ENCODE assay signal across 8 cellular contexts in the genomic region with DNA sequence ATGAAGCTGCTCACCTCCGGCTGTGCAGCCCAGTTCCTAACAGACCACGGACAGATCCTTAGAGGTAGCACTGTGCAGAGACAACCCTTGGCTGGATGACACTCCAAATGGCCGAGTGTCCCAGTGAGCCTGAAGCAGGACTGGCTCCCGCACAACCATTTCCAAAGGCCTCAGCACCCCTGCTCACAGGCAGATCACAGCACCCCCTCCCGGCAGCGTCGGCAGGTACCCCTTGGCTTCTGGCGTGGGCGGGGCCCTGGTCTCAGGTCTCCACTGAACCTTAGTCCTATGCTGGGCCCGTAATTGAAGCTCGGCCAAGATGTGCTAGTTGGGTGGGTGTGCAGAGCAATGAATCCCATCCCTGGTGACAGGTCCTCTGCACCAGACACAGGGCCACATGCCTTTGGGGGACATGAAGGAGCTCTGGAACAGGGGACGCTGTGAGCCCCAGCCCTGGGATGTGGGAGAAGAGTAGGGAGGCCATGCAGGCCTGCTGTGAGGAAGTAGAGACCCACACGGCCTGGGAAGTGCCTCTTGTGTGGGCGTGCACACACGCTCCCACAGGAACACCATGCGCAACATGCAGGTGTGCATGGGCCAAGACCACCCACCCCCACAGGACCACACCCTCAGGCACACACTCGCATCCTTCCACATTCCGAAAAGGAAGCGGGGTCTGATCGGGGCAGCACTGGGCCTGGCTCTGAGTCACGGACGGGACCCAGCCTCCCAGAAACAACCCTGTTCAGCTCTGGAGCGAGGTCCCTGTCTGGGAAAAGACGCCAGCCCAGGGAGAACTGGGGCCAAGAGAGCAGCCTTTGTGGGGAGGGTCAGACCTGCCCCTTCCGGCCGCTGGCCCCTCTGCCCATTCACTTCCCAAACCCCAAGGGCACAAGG. TPM values are rescaled to one million over a fixed set of nuclear protein-coding genes. Genes with fewer than 3 reads are reported as not detected.
DNase-seq lines count a peak whose midpoint lies in the region; ATAC-seq and TF ChIP-seq lines count a peak whose summit lies in the region.

No MANE protein-coding gene starts in this region.

- H3K9me3 ChIP-seq in H9 (ENCODE audit: control insufficient read depth, low read depth, low read length), result no peaks in the 10 kb centered on the region

- no peak overlapping the region for H3K23ac ChIP-seq in H9 (ENCODE audit: insufficient read length, low read depth, low read length)

- peak; percentile 65 for DNase-seq in H9
- DNase-seq in activated CD4-positive, alpha-beta T cell treated with anti-CD3 and anti-CD28 coated beads, Interleukin-2, amount 10 ng/mL, durations not matched to agents 24 days and 14 days, result peak; percentile 82
- no peak for DNase-seq in epithelial cell of esophagus (ENCODE audit: low read depth)
- peak; percentile 67 to 86 for DNase-seq in stimulated activated effector memory CD8-positive, alpha-beta T cell treated with anti-CD3 and anti-CD28 coated beads, Interleukin-12 subunit alpha, Interleukin-12 subunit beta, amount 100 ng/mL, for 72 hours (ENCODE audit: low spot score in 2 of 2)
- no peak for DNase-seq in MCF 10A (ENCODE audit: unreplicated experiment)
- no peak for DNase-seq in C1 segment of cervical spinal cord (lab: John Stamatoyannopoulos, UW)
- no peak for DNase-seq in D341Med (ENCODE audit: low spot score)

- H2BK12ac ChIP-seq in H9 (ENCODE audit: insufficient read length, low read depth, low read length), result no peak overlapping the region

- H2BK120ac ChIP-seq in H9 (ENCODE audit: low read depth, low read length, poor library complexity, severe bottlenecking), result no peak overlapping the region

- H3K79me2 ChIP-seq in H9 (ENCODE audit: insufficient read depth, low read length), result no peaks in the 10 kb centered on the region

- no peaks in the 10 kb centered on the region for H3K79me1 ChIP-seq in H9 (ENCODE audit: insufficient read depth, low read depth, low read length, poor library complexity, severe bottlenecking)

- peaks cover 6% of the 10 kb centered on the region for H3K23me2 ChIP-seq in H9 (ENCODE audit: insufficient read length, low read depth, low read length, poor library complexity, severe bottlenecking)

- no peak overlapping the region for H4K8ac ChIP-seq in H9 (replicated peaks; ENCODE audit: insufficient read length, low read depth, low read length)

- no peak overlapping the region for H2BK15ac ChIP-seq in H9 (ENCODE audit: low read depth, low read length)

- ATAC-seq in stimulated activated effector memory CD8-positive, alpha-beta T cell treated with anti-CD3 and anti-CD28 coated beads, Interleukin-12 subunit alpha, Interleukin-12 subunit beta, amount 100 ng/mL, for 72 hours, result peak; percentile 22
- ATAC-seq in HG03097 (IDR thresholded peaks at IDR 0.05; ENCODE audit: low FRiP score, unreplicated experiment), result no peak

- no peak overlapping the region for H3K56ac ChIP-seq in H9 (ENCODE audit: insufficient read length, low read depth, low read length)

- no peak overlapping the region for H3K18ac ChIP-seq in H9 (ENCODE audit: insufficient read length, low read depth, low read length)

- H2BK20ac ChIP-seq in H9 (ENCODE audit: low read depth, low read length, poor library complexity, severe bottlenecking), result no peak overlapping the region

- H3K4me2 ChIP-seq in H9 (ENCODE audit: insufficient read depth, insufficient read length, low read length), result no peak overlapping the region

- H3K4ac ChIP-seq in H9 (ENCODE audit: low read depth, low read length), result no peak overlapping the region

- no peak overlapping the region for H2BK5ac ChIP-seq in H9 (ENCODE audit: insufficient read length, low read length)

- H2AFZ ChIP-seq in H9 (ENCODE audit: low read length), result no peak overlapping the region

- no peaks in the 10 kb centered on the region for H4K20me1 ChIP-seq in H9 (ENCODE audit: control insufficient read depth, insufficient read depth, insufficient read length)

- H4K5ac ChIP-seq in H9 (ENCODE audit: insufficient read length, low read depth, low read length), result no peak overlapping the region

- intact Hi-C loops in activated CD4-positive, alpha-beta T cell treated with anti-CD3 and anti-CD28 coated beads, Interleukin-2, amount 10 ng/mL, durations not matched to agents 24 days and 14 days (cut with micrococcal nuclease), result no loop called here
- intact Hi-C loops in MCF 10A (cut with micrococcal nuclease), result no loop called here

- H3K14ac ChIP-seq in H9 (ENCODE audit: insufficient read depth, low read length), result no peak overlapping the region

- peak overlapping the region in 1 of 2 experiments; percentile 20; a peak in 2 of 5 replicates for H3K4me3 Mint-ChIP-seq in H9
- H3K4me3 Mint-ChIP-seq in activated CD4-positive, alpha-beta T cell treated with anti-CD3 and anti-CD28 coated beads, Interleukin-2, amount 10 ng/mL, durations not matched to agents 24 days and 14 days, result peak overlapping the region; percentile 98
- peak overlapping the region; percentile 94 for H3K4me3 Mint-ChIP-seq in stimulated activated effector memory CD8-positive, alpha-beta T cell treated with anti-CD3 and anti-CD28 coated beads, Interleukin-12 subunit alpha, Interleukin-12 subunit beta, amount 100 ng/mL, for 72 hours
- H3K4me3 Mint-ChIP-seq in MCF 10A (ENCODE audit: unreplicated experiment), result no peak overlapping the region

- POLR2A ChIA-PET in MCF 10A (lab: Yijun Ruan, JAX), result no interaction called here

- H3K27ac ChIP-seq in H9 (ENCODE audit: insufficient read length, low read depth, low read length), result no peak overlapping the region

- H3K4me3 ChIP-seq in epithelial cell of esophagus (ENCODE audit: low read length), result no peak overlapping the region

- peaks cover 0 to 18% (median 0%) of the 10 kb centered on the region in 3 experiments; a peak in 2 of 7 replicates for H3K36me3 Mint-ChIP-seq in H9 (ENCODE audit: insufficient read depth in 1 of 3, low read depth in 3 of 3)
- peaks cover 38% of the 10 kb centered on the region for H3K36me3 Mint-ChIP-seq in activated CD4-positive, alpha-beta T cell treated with anti-CD3 and anti-CD28 coated beads, Interleukin-2, amount 10 ng/mL, durations not matched to agents 24 days and 14 days (ENCODE audit: low read depth)
- H3K36me3 Mint-ChIP-seq in stimulated activated effector memory CD8-positive, alpha-beta T cell treated with anti-CD3 and anti-CD28 coated beads, Interleukin-12 subunit alpha, Interleukin-12 subunit beta, amount 100 ng/mL, for 72 hours, result peaks cover 79% of the 10 kb centered on the region
- H3K36me3 Mint-ChIP-seq in MCF 10A (ENCODE audit: insufficient read depth, unreplicated experiment), result peaks cover 4% of the 10 kb centered on the region

- H3T11ph ChIP-seq in H9 (ENCODE audit: low read length), result no peak overlapping the region

- H3K9me3 Mint-ChIP-seq in H9, result no peaks in the 10 kb centered on the region
- no peaks in the 10 kb centered on the region for H3K9me3 Mint-ChIP-seq in activated CD4-positive, alpha-beta T cell treated with anti-CD3 and anti-CD28 coated beads, Interleukin-2, amount 10 ng/mL, durations not matched to agents 24 days and 14 days
- H3K9me3 Mint-ChIP-seq in stimulated activated effector memory CD8-positive, alpha-beta T cell treated with anti-CD3 and anti-CD28 coated beads, Interleukin-12 subunit alpha, Interleukin-12 subunit beta, amount 100 ng/mL, for 72 hours, result no peaks in the 10 kb centered on the region
- H3K9me3 Mint-ChIP-seq in MCF 10A (ENCODE audit: unreplicated experiment), result no peaks in the 10 kb centered on the region

- no peak overlapping the region for H2AK5ac ChIP-seq in H9 (ENCODE audit: insufficient read length, low read length)

- CTCF ChIA-PET in MCF 10A (lab: Yijun Ruan, JAX), result interaction anchor here (0.7 kb wide), 1 partner anchor 22 kb away, joined by 4 read pairs; no protein-coding TSS in a partner anchor

- H3K4me1 Mint-ChIP-seq in H9 (peaks cover 20 to 35% of the 10 kb centered on the region in 2 experiments), MCF 10A (ENCODE audit: insufficient read depth, unreplicated experiment) (peaks cover 11% of the 10 kb centered on the region)
- H3K4me1 Mint-ChIP-seq in activated CD4-positive, alpha-beta T cell treated with anti-CD3 and anti-CD28 coated beads, Interleukin-2, amount 10 ng/mL, durations not matched to agents 24 days and 14 days, result peaks cover 40% of the 10 kb centered on the region
- peaks cover 58% of the 10 kb centered on the region for H3K4me1 Mint-ChIP-seq in stimulated activated effector memory CD8-positive, alpha-beta T cell treated with anti-CD3 and anti-CD28 coated beads, Interleukin-12 subunit alpha, Interleukin-12 subunit beta, amount 100 ng/mL, for 72 hours

- no peak overlapping the region for H3K9ac ChIP-seq in H9 (ENCODE audit: extremely low read depth, insufficient read length, low read length)

- peak; percentile 38; the same call in 2 of the 3 replicates for TF ChIP-seq CTCF in H9 (conservative IDR thresholded peaks at IDR 0.05)
- peak; percentile 7 for TF ChIP-seq CTCF in epithelial cell of esophagus (IDR thresholded peaks at IDR 0.05; ENCODE audit: insufficient read depth, low read depth, low read length, missing control alignments)
- TF ChIP-seq CTCF in MCF 10A (IDR thresholded peaks at IDR 0.05; ENCODE audit: unreplicated experiment), result no peak

- peaks cover 37% of the 10 kb centered on the region for H3K27me3 Mint-ChIP-seq in H9 (ENCODE audit: low read depth)
- no peaks in the 10 kb centered on the region for H3K27me3 Mint-ChIP-seq in activated CD4-positive, alpha-beta T cell treated with anti-CD3 and anti-CD28 coated beads, Interleukin-2, amount 10 ng/mL, durations not matched to agents 24 days and 14 days
- no peaks in the 10 kb centered on the region for H3K27me3 Mint-ChIP-seq in MCF 10A (ENCODE audit: insufficient read depth, unreplicated experiment)

- no peak overlapping the region for H4K91ac ChIP-seq in H9 (ENCODE audit: insufficient read length, low read depth, low read length)

- H3K27me3 ChIP-seq in H9 (ENCODE audit: insufficient read depth, low read length), result no peaks in the 10 kb centered on the region; the same call in 1 of the 2 replicates

- H3K27ac Mint-ChIP-seq in H9 (no peak overlapping the region), MCF 10A (ENCODE audit: low read depth, unreplicated experiment) (no peak overlapping the region)
- H3K27ac Mint-ChIP-seq in activated CD4-positive, alpha-beta T cell treated with anti-CD3 and anti-CD28 coated beads, Interleukin-2, amount 10 ng/mL, durations not matched to agents 24 days and 14 days, result peak overlapping the region; percentile 85
- peak overlapping the region; percentile 97 for H3K27ac Mint-ChIP-seq in stimulated activated effector memory CD8-positive, alpha-beta T cell treated with anti-CD3 and anti-CD28 coated beads, Interleukin-12 subunit alpha, Interleukin-12 subunit beta, amount 100 ng/mL, for 72 hours

- no TSS peak for BruUV-seq in MCF 10A (replicated peaks; lab: Mats Ljungman, UMichigan)

- no CpG with 5 or more reads among the region's 26 CpGs for WGBS in H9 (ENCODE audit: extremely low coverage, insufficient read length, low lambda C conversion rate)

- H3K4me1 ChIP-seq in H9 (ENCODE audit: insufficient read depth, low read length), result no peaks in the 10 kb centered on the region; the same call in 1 of the 2 replicates

RNA-seq across cellular contexts. Expression of gene DUSP2, which starts 2.8 kb away (rescaled TPM):
- total RNA-seq in H9 (2021), result 13.5 and 14.9 TPM in 2 replicates
- 436 and 445 TPM in 2 replicates for total RNA-seq in activated CD4-positive, alpha-beta T cell treated with anti-CD3 and anti-CD28 coated beads, Interleukin-2, amount 10 ng/mL, durations not matched to agents 24 days and 14 days
- total RNA-seq in MCF 10A (2022), result 1.3 and 3.3 TPM in 2 replicates

RNA-seq across cellular contexts. Expression of gene ASTL, which starts 4.2 kb away (rescaled TPM):
- 0.72 and 0.81 TPM in 2 replicates for total RNA-seq in H9 (2021)
- total RNA-seq in activated CD4-positive, alpha-beta T cell treated with anti-CD3 and anti-CD28 coated beads, Interleukin-2, amount 10 ng/mL, durations not matched to agents 24 days and 14 days, result 2.4 and 3.4 TPM in 2 replicates
- not detected in 2 replicates for total RNA-seq in MCF 10A (2022)

RNA-seq across cellular contexts. Expression of gene ADRA2B, which starts 26.1 kb away (rescaled TPM):
- total RNA-seq in H9 (2021) (2.7 TPM in 2 replicates), MCF 10A (2022) (not detected in 2 replicates)
- 0.21 TPM in 2 replicates for total RNA-seq in activated CD4-positive, alpha-beta T cell treated with anti-CD3 and anti-CD28 coated beads, Interleukin-2, amount 10 ng/mL, durations not matched to agents 24 days and 14 days

Comparison
In these comparisons a context has a peak if more than half of its experiments do, and no peak if none do; other contexts are left out.
1. DNase-seq: peak in H9 (single experiment), activated CD4-positive, alpha-beta T cell treated with anti-CD3 and anti-CD28 coated beads, Interleukin-2, amount 10 ng/mL, durations not matched to agents 24 days and 14 days (single experiment) and stimulated activated effector memory CD8-positive, alpha-beta T cell treated with anti-CD3 and anti-CD28 coated beads, Interleukin-12 subunit alpha, Interleukin-12 subunit beta, amount 100 ng/mL, for 72 hours (2 of 2); none in epithelial cell of esophagus (single experiment), MCF 10A (single experiment), C1 segment of cervical spinal cord (0 of 14) and D341Med (single experiment).
2. H3K27ac Mint-ChIP-seq: peak in activated CD4-positive, alpha-beta T cell treated with anti-CD3 and anti-CD28 coated beads, Interleukin-2, amount 10 ng/mL, durations not matched to agents 24 days and 14 days (single experiment) and stimulated activated effector memory CD8-positive, alpha-beta T cell treated with anti-CD3 and anti-CD28 coated beads, Interleukin-12 subunit alpha, Interleukin-12 subunit beta, amount 100 ng/mL, for 72 hours (single experiment); none in H9 (0 of 3) and MCF 10A (single experiment).
3. RNA of gene DUSP2, which starts 2.8 kb away (total RNA-seq): 436 to 445 TPM in activated CD4-positive, alpha-beta T cell treated with anti-CD3 and anti-CD28 coated beads, Interleukin-2, amount 10 ng/mL, durations not matched to agents 24 days and 14 days; 13.5 to 14.9 TPM in H9 and 1.3 to 3.3 TPM in MCF 10A; every median in the first group is over 10 times any median in the second.